ENCODE assay signal across 15 cellular contexts in the genomic region with DNA sequence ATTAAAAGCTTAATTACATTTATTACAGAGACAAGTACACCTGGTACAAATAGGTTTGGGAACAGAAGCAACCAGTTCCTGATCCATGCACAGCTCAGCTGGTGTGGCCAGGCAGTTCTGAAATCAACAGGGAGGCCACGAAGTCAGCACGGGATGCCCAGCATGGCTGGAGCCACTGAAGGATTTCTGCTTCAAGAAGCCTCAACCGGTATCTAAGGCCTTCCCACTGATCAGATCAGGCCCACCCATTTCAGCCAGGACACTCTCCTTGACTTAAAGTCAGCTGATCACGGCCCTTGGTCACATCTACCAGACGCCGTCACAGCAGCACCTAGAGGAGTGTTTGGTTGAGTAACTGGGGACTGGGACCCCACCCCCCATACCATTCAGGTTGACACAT.
DNase-seq lines count a peak whose midpoint lies in the region; ATAC-seq and TF ChIP-seq lines count a peak whose summit lies in the region.
"Had no signal": no experiment of that assay in that cellular context is flagged by ENCODE, and none has a peak within 500 bp of the region (broad histone marks: within the 10 kb centered on the region; RNA-seq: fewer than 3 reads in every experiment).

No MANE protein-coding gene starts in this region.

- no peaks in the 10 kb centered on the region for H4K20me1 ChIP-seq in osteoblast (ENCODE audit: insufficient read depth, low read length)

- no peak overlapping the region for H3K4me2 ChIP-seq in osteoblast (ENCODE audit: insufficient read depth, low read length)

- TF ChIP-seq POLR2A in esophagus muscularis mucosa (IDR thresholded peaks at IDR 0.05; ENCODE audit: low read depth) = no peak

- H3K4me1 ChIP-seq in RWPE2 (ENCODE audit: insufficient read depth, poor library complexity, severe bottlenecking) = peaks cover 33% of the 10 kb centered on the region
- H3K4me1 ChIP-seq in esophagus muscularis mucosa = peaks cover 17 to 22% (median 19%) of the 10 kb centered on the region in 4 donors
- no peaks in the 10 kb centered on the region for H3K4me1 ChIP-seq in osteoblast (ENCODE audit: insufficient read depth, low read length)

- H3K9me3 ChIP-seq in RWPE2 (ENCODE audit: severe bottlenecking) (no peaks in the 10 kb centered on the region), esophagus muscularis mucosa (no peaks in the 10 kb centered on the region), osteoblast (ENCODE audit: low read depth, low read length) (no peaks in the 10 kb centered on the region)

- WGBS in esophagus muscularis mucosa = 80% methylated on average over 5 of the region's 6 CpGs

- ATAC-seq in RWPE2 (ENCODE audit: low read depth) (no peak), GM18861 (IDR thresholded peaks at IDR 0.05; ENCODE audit: unreplicated experiment) (no peak), HG03342 (IDR thresholded peaks at IDR 0.05; ENCODE audit: unreplicated experiment) (no peak)

- H3K27ac ChIP-seq in RWPE2 (ENCODE audit: poor library complexity, severe bottlenecking) (no peak overlapping the region), esophagus muscularis mucosa (replicated peaks in 1 of 4) (no peak overlapping the region), osteoblast (ENCODE audit: low read depth, low read length) (no peak overlapping the region)

- DNase-seq in H7 (peak; percentile 21), RWPE2 (ENCODE audit: low spot score) (peak; percentile 73), esophagus muscularis mucosa (ENCODE audit: extremely low spot score) (peak; percentile 79), osteoblast (ENCODE audit: insufficient read length, low spot score, missing footprints) (peak; percentile 59), NCI-H1417 treated with DMSO at 0.1 percent for 48 hours (lab: John Stamatoyannopoulos, UW) (no peak)
- DNase-seq in stimulated activated CD4-positive, alpha-beta T cell treated with anti-CD3 and anti-CD28 coated beads, Interleukin-15, amount 100 ng/mL, for 24 hours = no peak
- DNase-seq: ACHN, COR-L47, DMS153, KBM-7, NCI-H146, NCI-H2081, NCI-H510A had no signal

- intact Hi-C loops in esophagus muscularis mucosa (cut with DNase I) = no loop called here

- H2AFZ ChIP-seq in osteoblast (ENCODE audit: low read length) = no peak overlapping the region

- TF ChIP-seq EP300 in esophagus muscularis mucosa (IDR thresholded peaks at IDR 0.05) = no peak

- TF ChIP-seq CTCF in RWPE2 (IDR thresholded peaks at IDR 0.05; ENCODE audit: poor library complexity, severe bottlenecking) (no peak), esophagus muscularis mucosa (IDR thresholded peaks at IDR 0.05) (no peak), osteoblast (IDR thresholded peaks at IDR 0.05; ENCODE audit: extremely low read depth, low read depth, low read length) (no peak)

- H3K27me3 ChIP-seq in H7 (ENCODE audit: control insufficient read depth, insufficient read depth, low read length) = no peaks in the 10 kb centered on the region
- no peaks in the 10 kb centered on the region for H3K27me3 ChIP-seq in RWPE2 (ENCODE audit: insufficient read depth, poor library complexity, severe bottlenecking)
- H3K27me3 ChIP-seq in esophagus muscularis mucosa = no peaks in the 10 kb centered on the region
- no peaks in the 10 kb centered on the region for H3K27me3 ChIP-seq in osteoblast (ENCODE audit: insufficient read depth, low read length)

- H3K36me3 ChIP-seq in H7 (replicated peaks; ENCODE audit: control insufficient read depth, insufficient read depth, low read length) (no peaks in the 10 kb centered on the region), RWPE2 (ENCODE audit: low read depth) (no peaks in the 10 kb centered on the region), esophagus muscularis mucosa (no peaks in the 10 kb centered on the region), osteoblast (ENCODE audit: insufficient read depth, low read length) (no peaks in the 10 kb centered on the region)

- H3K79me2 ChIP-seq in osteoblast (ENCODE audit: insufficient read depth, low read length) = no peaks in the 10 kb centered on the region

- H3K4me3 ChIP-seq in H7 (ENCODE audit: insufficient read depth, low read depth, low read length) (no peak overlapping the region), RWPE2 (ENCODE audit: severe bottlenecking) (no peak overlapping the region), esophagus muscularis mucosa (no peak overlapping the region), osteoblast (ENCODE audit: insufficient read depth, low read length) (no peak overlapping the region)

Comparison
In these comparisons a context has a peak if more than half of its experiments do, and no peak if none do; other contexts are left out.
1. DNase-seq: peak in H7 (single experiment), RWPE2 (single experiment), esophagus muscularis mucosa (single experiment) and osteoblast (single experiment); none in stimulated activated CD4-positive, alpha-beta T cell treated with anti-CD3 and anti-CD28 coated beads, Interleukin-15, amount 100 ng/mL, for 24 hours (single experiment) and NCI-H1417 treated with DMSO at 0.1 percent for 48 hours (single experiment).